ENCODE assay signal across 16 cellular contexts in the genomic region with DNA sequence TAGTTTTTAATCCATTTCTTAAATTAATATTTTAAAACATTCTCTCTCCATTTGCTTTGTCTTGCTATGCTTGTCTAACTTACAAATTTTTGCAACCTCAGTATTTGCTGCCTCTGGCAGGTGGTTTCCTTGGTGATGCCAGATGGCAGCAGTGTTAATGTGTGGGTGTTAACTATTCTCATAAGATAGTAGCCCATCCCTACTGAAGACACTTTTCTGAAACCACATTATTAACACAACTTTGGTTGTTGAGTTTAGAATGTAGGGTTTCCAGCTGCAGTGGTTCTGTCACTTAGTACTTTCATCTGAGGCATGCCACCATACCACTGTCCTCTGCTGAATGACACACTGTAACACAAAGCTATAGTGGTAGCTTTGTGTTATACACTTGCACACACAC.
DNase-seq lines count a peak whose midpoint lies in the region; ATAC-seq and TF ChIP-seq lines count a peak whose summit lies in the region.
"Had no signal": no experiment of that assay in that cellular context is flagged by ENCODE, and none has a peak within 500 bp of the region (broad histone marks: within the 10 kb centered on the region; RNA-seq: fewer than 3 reads in every experiment).

No MANE protein-coding gene starts in this region.

- H3K27ac Mint-ChIP-seq in activated naive CD8-positive, alpha-beta T cell treated with anti-CD3 and anti-CD28 coated beads for 36 hours, result no peak overlapping the region
- H3K27ac Mint-ChIP-seq in activated CD8-positive, alpha-beta T cell treated with anti-CD3 and anti-CD28 coated beads for 36 hours, result no peak overlapping the region
- H3K27ac Mint-ChIP-seq: activated CD4-positive, alpha-beta T cell treated with anti-CD3 and anti-CD28 coated beads, Interleukin-2, amount 10 ng/mL, durations not matched to agents 7 days and 5 days; endodermal cell had no signal

- no peaks in the 10 kb centered on the region for H3K9me3 Mint-ChIP-seq in activated naive CD8-positive, alpha-beta T cell treated with anti-CD3 and anti-CD28 coated beads for 36 hours
- no peaks in the 10 kb centered on the region for H3K9me3 Mint-ChIP-seq in activated CD8-positive, alpha-beta T cell treated with anti-CD3 and anti-CD28 coated beads for 36 hours
- H3K9me3 Mint-ChIP-seq: activated CD4-positive, alpha-beta T cell treated with anti-CD3 and anti-CD28 coated beads, Interleukin-2, amount 10 ng/mL, durations not matched to agents 7 days and 5 days; brain; endodermal cell had no signal

- intact Hi-C loops in activated CD8-positive, alpha-beta T cell treated with anti-CD3 and anti-CD28 coated beads for 36 hours (cut with micrococcal nuclease), result no loop called here

- no peak for TF ChIP-seq CTCF in activated CD8-positive, alpha-beta T cell treated with anti-CD3 and anti-CD28 coated beads for 36 hours (IDR thresholded peaks at IDR 0.05)

- ATAC-seq in GM18505 (IDR thresholded peaks at IDR 0.05; ENCODE audit: unreplicated experiment), result peak; percentile 58
- ATAC-seq in GM19463 (IDR thresholded peaks at IDR 0.05; ENCODE audit: unreplicated experiment), result peak; percentile 94
- ATAC-seq in HG03045 (IDR thresholded peaks at IDR 0.05; ENCODE audit: unreplicated experiment), result peak; percentile 67
- no peak for ATAC-seq in HG02870 (IDR thresholded peaks at IDR 0.05; ENCODE audit: unreplicated experiment)
- ATAC-seq in activated CD8-positive, alpha-beta T cell treated with anti-CD3 and anti-CD28 coated beads for 36 hours, result no peak
- ATAC-seq: gastroesophageal sphincter had no signal

- peaks cover 9% of the 10 kb centered on the region for H3K27me3 Mint-ChIP-seq in activated naive CD8-positive, alpha-beta T cell treated with anti-CD3 and anti-CD28 coated beads for 36 hours
- H3K27me3 Mint-ChIP-seq in activated CD8-positive, alpha-beta T cell treated with anti-CD3 and anti-CD28 coated beads for 36 hours, result peaks cover 5% of the 10 kb centered on the region
- H3K27me3 Mint-ChIP-seq: brain had no signal

- DNase-seq in NCI-H2171 (lab: John Stamatoyannopoulos, UW), result peak; percentile 54
- DNase-seq in activated naive CD8-positive, alpha-beta T cell treated with anti-CD3 and anti-CD28 coated beads for 36 hours, result no peak
- DNase-seq in activated CD8-positive, alpha-beta T cell treated with anti-CD3 and anti-CD28 coated beads for 36 hours, result no peak
- no peak for DNase-seq in SIG-M5 (lab: John Stamatoyannopoulos, UW)
- DNase-seq: activated CD4-positive, alpha-beta T cell treated with anti-CD3 and anti-CD28 coated beads, Interleukin-2, amount 10 ng/mL, durations not matched to agents 7 days and 5 days; activated gamma-delta T cell treated with Interleukin-2 at 50 U/mL for 16 hours; endodermal cell; islet precursor cell; NCI-H2227 treated with DMSO at 0.1 percent for 48 hours; RPMI8226 had no signal

- no peaks in the 10 kb centered on the region for H3K36me3 Mint-ChIP-seq in activated naive CD8-positive, alpha-beta T cell treated with anti-CD3 and anti-CD28 coated beads for 36 hours
- H3K36me3 Mint-ChIP-seq in activated CD8-positive, alpha-beta T cell treated with anti-CD3 and anti-CD28 coated beads for 36 hours (ENCODE audit: low read depth), result no peaks in the 10 kb centered on the region

- CTCF ChIA-PET in activated CD8-positive, alpha-beta T cell treated with anti-CD3 and anti-CD28 coated beads for 36 hours (lab: Charles Lee), result interaction anchor here (1.8 kb wide), 1 partner anchor 69 kb away, joined by 6 read pairs; no protein-coding TSS in a partner anchor

- no peaks in the 10 kb centered on the region for H3K4me1 Mint-ChIP-seq in activated naive CD8-positive, alpha-beta T cell treated with anti-CD3 and anti-CD28 coated beads for 36 hours
- H3K4me1 Mint-ChIP-seq in activated CD8-positive, alpha-beta T cell treated with anti-CD3 and anti-CD28 coated beads for 36 hours (ENCODE audit: low read depth), result no peaks in the 10 kb centered on the region
- H3K4me1 Mint-ChIP-seq: activated CD4-positive, alpha-beta T cell treated with anti-CD3 and anti-CD28 coated beads, Interleukin-2, amount 10 ng/mL, durations not matched to agents 7 days and 5 days had no signal

- TF ChIP-seq POLR2A in GM18505 (IDR thresholded peaks at IDR 0.05; ENCODE audit: borderline replicate concordance, extremely low read depth, insufficient read depth, insufficient read length), result no peak

- H3K4me3 Mint-ChIP-seq in activated naive CD8-positive, alpha-beta T cell treated with anti-CD3 and anti-CD28 coated beads for 36 hours, result no peak overlapping the region
- no peak overlapping the region for H3K4me3 Mint-ChIP-seq in activated CD8-positive, alpha-beta T cell treated with anti-CD3 and anti-CD28 coated beads for 36 hours
- H3K4me3 Mint-ChIP-seq: activated CD4-positive, alpha-beta T cell treated with anti-CD3 and anti-CD28 coated beads, Interleukin-2, amount 10 ng/mL, durations not matched to agents 7 days and 5 days; endodermal cell had no signal

- POLR2A ChIA-PET in activated CD8-positive, alpha-beta T cell treated with anti-CD3 and anti-CD28 coated beads for 36 hours (lab: Charles Lee), result no interaction called here

Comparison
In these comparisons a context has a peak if more than half of its experiments do, and no peak if none do; other contexts are left out.
1. ATAC-seq: peak in GM18505 (single experiment), GM19463 (single experiment) and HG03045 (single experiment); none in HG02870 (single experiment) and activated CD8-positive, alpha-beta T cell treated with anti-CD3 and anti-CD28 coated beads for 36 hours (single experiment).